8 cellular contexts compared by ENCODE assay signal in the genomic region with DNA sequence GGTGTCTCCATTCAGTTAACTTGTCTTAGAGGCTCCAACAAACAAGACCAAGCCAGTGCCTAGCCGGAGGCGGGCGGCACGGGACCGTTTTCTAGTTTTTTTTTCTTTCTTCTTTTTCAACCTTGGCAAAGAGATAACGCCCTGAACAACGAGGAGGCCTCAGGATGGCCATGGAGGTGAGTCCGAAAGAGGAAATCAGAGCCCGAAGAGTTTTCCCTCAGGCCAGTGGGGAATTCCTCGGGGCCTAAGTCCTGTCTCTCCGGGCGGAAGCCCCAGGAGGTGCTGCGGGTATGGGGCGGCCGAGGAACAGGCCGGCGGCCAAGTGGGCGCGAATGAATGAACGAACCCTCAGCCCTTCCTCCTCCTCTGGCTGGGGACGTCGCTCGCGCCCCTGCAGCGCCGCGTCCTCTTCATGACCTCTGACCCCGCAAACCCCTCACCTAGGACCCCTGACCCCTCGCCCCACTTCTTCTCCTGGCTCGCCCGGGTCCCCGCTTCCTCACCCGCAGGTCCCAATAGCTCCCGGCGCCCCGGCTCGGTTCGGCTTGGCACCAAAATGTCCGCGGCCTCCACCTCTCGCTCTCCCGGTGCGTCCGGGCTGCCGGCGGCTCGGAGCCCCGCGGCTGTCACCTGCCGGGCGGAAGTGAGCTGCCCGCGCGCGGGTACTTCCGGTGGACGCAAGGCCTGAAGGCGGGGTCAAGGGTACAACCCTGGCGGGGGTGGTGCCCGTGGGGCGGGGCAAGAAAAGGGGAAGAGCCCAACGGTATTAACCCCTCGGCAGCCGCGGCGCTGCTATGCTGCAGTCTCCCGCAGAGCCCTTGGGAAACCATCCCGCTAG. TPM values are rescaled to one million over a fixed set of nuclear protein-coding genes. Genes with fewer than 3 reads are reported as not detected.
A peak's percentile ranks its signal among the peaks of the same experiment; 100 is the strongest.
DNase-seq lines count a peak whose midpoint lies in the region; FAIRE-seq and TF ChIP-seq lines count a peak whose summit lies in the region.

A gene (minus strand): TSS at position 650 of the 838 bp plus-strand sequence. CDS start 21,327 bp downstream, outside the sequence.

- peak within 1 kb of the TSS; percentile 94 for H2AFZ ChIP-seq in neuronal stem cell (ENCODE audit: low read length)

- no peaks in the 10 kb centered on the region for H3K27me3 Mint-ChIP-seq in activated naive CD4-positive, alpha-beta T cell treated with anti-CD3 and anti-CD28 coated beads for 36 hours (ENCODE audit: low read depth)

- H3K27ac Mint-ChIP-seq in activated naive CD4-positive, alpha-beta T cell treated with anti-CD3 and anti-CD28 coated beads for 36 hours = peak within 1 kb of the TSS; percentile 82

- DNase-seq in GF-D8 (lab: John Stamatoyannopoulos, UW) = peak; percentile 76
- peak; percentile 53 for DNase-seq in HFF-Myc (ENCODE audit: extremely low read depth, low read depth)
- DNase-seq in NB4 (ENCODE audit: low read depth) = peak; percentile 96
- DNase-seq in SK-N-DZ (ENCODE audit: low spot score) = peak; percentile 93
- peak; percentile 97 for DNase-seq in activated naive CD4-positive, alpha-beta T cell treated with anti-CD3 and anti-CD28 coated beads for 36 hours
- peak; percentile 86 to 96 for DNase-seq in frontal cortex (ENCODE audit: low spot score in 2 of 2)
- DNase-seq in neuronal stem cell (ENCODE audit: low spot score) = peak; percentile 84

- intact Hi-C loops in activated naive CD4-positive, alpha-beta T cell treated with anti-CD3 and anti-CD28 coated beads for 36 hours (cut with micrococcal nuclease) = loop anchor here (1.0 kb wide), 1 partner anchor 450 kb away; a partner anchor contains a TSS

- no peak within 1 kb of the TSS for H3K14ac ChIP-seq in neuronal stem cell (ENCODE audit: low read length)

- H3K4me2 ChIP-seq in neuronal stem cell (ENCODE audit: insufficient read depth, low read length, poor library complexity, severe bottlenecking) = peak within 1 kb of the TSS; percentile 62

- WGBS in neuronal stem cell (ENCODE audit: extremely low coverage in 2 of 2, insufficient read length in 2 of 2, insufficient replicate concordance in 1 of 2), 2 donors = no CpG with 5 or more reads among the region's 68 CpGs

- no peak within 1 kb of the TSS for H2BK15ac ChIP-seq in neuronal stem cell (ENCODE audit: low read length)

- no peaks in the 10 kb centered on the region for H3K9me3 ChIP-seq in neuronal stem cell (replicated peaks in 1 of 2; ENCODE audit: control insufficient read depth in 2 of 2, insufficient read depth in 1 of 2, low read depth in 1 of 2, low read length in 2 of 2)

- H3K4me1 ChIP-seq in neuronal stem cell (ENCODE audit: control insufficient read depth in 2 of 2, insufficient read depth in 1 of 2, low read depth in 1 of 2, low read length in 2 of 2) = peaks cover 4 to 5% of the 10 kb centered on the region in 2 donors

- CTCF ChIA-PET in activated naive CD4-positive, alpha-beta T cell treated with anti-CD3 and anti-CD28 coated beads for 36 hours (lab: Charles Lee) = no interaction called here

- TF ChIP-seq POLR2A in NB4 (IDR thresholded peaks at IDR 0.05; ENCODE audit: extremely low read depth, insufficient read length) = peak; percentile 39

- peak within 1 kb of the TSS; percentile 90 for H3K4me3 Mint-ChIP-seq in activated naive CD4-positive, alpha-beta T cell treated with anti-CD3 and anti-CD28 coated beads for 36 hours

- H3K79me1 ChIP-seq in neuronal stem cell (ENCODE audit: low read depth, low read length) = peaks cover 4% of the 10 kb centered on the region

- H3K36me3 ChIP-seq in neuronal stem cell (replicated peaks in 1 of 2; ENCODE audit: control insufficient read depth in 2 of 2, insufficient read depth in 2 of 2, low read length in 2 of 2) = peaks cover 2 to 25% of the 10 kb centered on the region in 2 donors

- H4K91ac ChIP-seq in neuronal stem cell (ENCODE audit: low read depth, low read length, poor library complexity) = no peak within 1 kb of the TSS

- peak within 1 kb of the TSS; percentile 63 for H3K18ac ChIP-seq in neuronal stem cell (ENCODE audit: low read length)

- H3K36me3 Mint-ChIP-seq in activated naive CD4-positive, alpha-beta T cell treated with anti-CD3 and anti-CD28 coated beads for 36 hours (ENCODE audit: low read depth) = peaks cover 2% of the 10 kb centered on the region

- no peak within 1 kb of the TSS for H2BK12ac ChIP-seq in neuronal stem cell (ENCODE audit: low read length)

- H3K27ac ChIP-seq in neuronal stem cell (replicated peaks; ENCODE audit: low read length) = no peak within 1 kb of the TSS

- H2BK5ac ChIP-seq in neuronal stem cell (ENCODE audit: low read length) = no peak within 1 kb of the TSS

- H4K8ac ChIP-seq in neuronal stem cell (ENCODE audit: low read depth, low read length) = no peak within 1 kb of the TSS

- no peak within 1 kb of the TSS for H2AK5ac ChIP-seq in neuronal stem cell (ENCODE audit: low read depth, low read length)

- H3K4ac ChIP-seq in neuronal stem cell (ENCODE audit: low read length) = no peak within 1 kb of the TSS

- TF ChIP-seq CTCF in HFF-Myc (IDR thresholded peaks at IDR 0.05; ENCODE audit: low read depth, low read length, missing control alignments) (no peak), NB4 (IDR thresholded peaks at IDR 0.05; ENCODE audit: low read depth, low read length) (no peak), subcutaneous adipose tissue (IDR thresholded peaks at IDR 0.05; ENCODE audit: low read depth) (no peak)

- H3K9ac ChIP-seq in neuronal stem cell (ENCODE audit: low read depth, low read length, poor library complexity) = peak within 1 kb of the TSS; percentile 88

- no peak within 1 kb of the TSS for H2BK120ac ChIP-seq in neuronal stem cell (ENCODE audit: low read depth, low read length)

- H3K23ac ChIP-seq in neuronal stem cell (ENCODE audit: low read depth, low read length, poor library complexity) = no peak within 1 kb of the TSS

- peaks cover 43% of the 10 kb centered on the region for H3K4me1 Mint-ChIP-seq in activated naive CD4-positive, alpha-beta T cell treated with anti-CD3 and anti-CD28 coated beads for 36 hours (ENCODE audit: low read depth)

- FAIRE-seq in frontal cortex (lab: Jason Lieb, UNC) = no peak

- peak within 1 kb of the TSS; percentile 65 for H3K4me3 ChIP-seq in HFF-Myc (replicated peaks; ENCODE audit: low read depth, low read length)
- H3K4me3 ChIP-seq in NB4 (ENCODE audit: low read depth, low read length) = peak within 1 kb of the TSS; percentile 75
- peak within 1 kb of the TSS; percentile 82 to 86 for H3K4me3 ChIP-seq in neuronal stem cell (ENCODE audit: low read length in 2 of 2)

- no peaks in the 10 kb centered on the region for H3K27me3 ChIP-seq in neuronal stem cell (ENCODE audit: control insufficient read depth in 3 of 3, insufficient read depth in 3 of 3, low read depth in 1 of 3, low read length in 3 of 3)

- H3K9me3 Mint-ChIP-seq in activated naive CD4-positive, alpha-beta T cell treated with anti-CD3 and anti-CD28 coated beads for 36 hours = no peaks in the 10 kb centered on the region

RNA-seq across cellular contexts. Expression of the gene that starts here (rescaled TPM):
- 37.4 and 45.3 TPM in 2 replicates for polyA plus RNA-seq in SK-N-DZ (2014; cell fraction: cytosol; rRNA removed)
- polyA plus RNA-seq in SK-N-DZ (2014; cell fraction: nucleus; rRNA removed) = 39.8 and 58.2 TPM in 2 replicates
- total RNA-seq in activated naive CD4-positive, alpha-beta T cell treated with anti-CD3 and anti-CD28 coated beads for 36 hours = 10 to 100 TPM; 52.0 to 52.2 TPM
- total RNA-seq in frontal cortex (44.8 TPM), subcutaneous adipose tissue (10 to 100 TPM; 49.7 to 81.1 (median 60.1) TPM)
- 25.9 TPM for polyA plus RNA-seq in neuronal stem cell (2013, experiment 1 of 2)
- polyA plus RNA-seq in neuronal stem cell (2013, experiment 2 of 2) = 25.4 TPM
